Comparison of ENCODE assay signal across 24 cellular contexts in genomic region chr19:54333586-54334298, GRCh38. TPM values are rescaled to one million over a fixed set of nuclear protein-coding genes. Genes with fewer than 3 reads are reported as not detected.
"Had no signal": no experiment of that assay in that cellular context is flagged by ENCODE, and none has a peak within 500 bp of the region (broad histone marks: within the 10 kb centered on the region; RNA-seq: fewer than 3 reads in every experiment).

No MANE protein-coding gene starts in this region.

- H3K4me3 ChIP-seq: esophagus squamous epithelium, gastroesophageal sphincter, lung, right atrium auricular region, tibial artery, upper lobe of left lung, vagina had no signal

- ATAC-seq: gastroesophageal sphincter; left cardiac atrium; left ventricle myocardium superior; naive thymus-derived CD8-positive, alpha-beta T cell; stimulated activated naive CD8-positive, alpha-beta T cell treated with anti-CD3 and anti-CD28 coated beads, Interleukin-15, Interleukin-2, amounts not matched to agents 100 U/mL and 50 U/mL, for 24 hours had no signal

- H3K4me1 ChIP-seq: esophagus squamous epithelium, gastroesophageal sphincter, right atrium auricular region, tibial artery, upper lobe of left lung, vagina had no signal

- H3K36me3 ChIP-seq: esophagus squamous epithelium, gastroesophageal sphincter, neutrophil, right atrium auricular region, tibial artery, upper lobe of left lung, vagina had no signal

- H3K4me1 Mint-ChIP-seq: immature natural killer cell had no signal

- DNase-seq: effector memory CD4-positive, alpha-beta T cell; esophagus squamous epithelium; foreskin fibroblast; glutamatergic neuron; immature natural killer cell; kidney; left cardiac atrium; left ventricle myocardium superior; mesendoderm; naive thymus-derived CD8-positive, alpha-beta T cell; small intestine; stimulated activated CD4-positive, alpha-beta T cell treated with anti-CD3 and anti-CD28 coated beads, Interleukin-12 subunit alpha, Interleukin-12 subunit beta, amount 100 ng/mL, for 4 hours; stimulated activated naive CD8-positive, alpha-beta T cell treated with anti-CD3 and anti-CD28 coated beads, Interleukin-15, Interleukin-2, amounts not matched to agents 100 U/mL and 50 U/mL, for 24 hours; upper lobe of left lung had no signal

- H3K9me3 Mint-ChIP-seq: immature natural killer cell; naive thymus-derived CD8-positive, alpha-beta T cell had no signal

- H3K27ac ChIP-seq: epithelial cell of prostate, esophagus squamous epithelium, gastroesophageal sphincter, neutrophil, right atrium auricular region, tibial artery, upper lobe of left lung, vagina had no signal

- H3K27ac Mint-ChIP-seq: immature natural killer cell had no signal

- H3K9me3 ChIP-seq: esophagus squamous epithelium, gastroesophageal sphincter, neutrophil, right atrium auricular region, tibial artery, upper lobe of left lung, vagina had no signal

- H3K4me3 Mint-ChIP-seq: immature natural killer cell; naive thymus-derived CD8-positive, alpha-beta T cell had no signal

- H3K27me3 ChIP-seq: neutrophil, right atrium auricular region, upper lobe of left lung, vagina had no signal

- H3K36me3 Mint-ChIP-seq: immature natural killer cell; naive thymus-derived CD8-positive, alpha-beta T cell had no signal

RNA-seq across cellular contexts. Expression of gene LILRA4, which starts 5.2 kb away (rescaled TPM):
- total RNA-seq: gastroesophageal sphincter, left cardiac atrium, left ventricle myocardium superior, osteoblast, right atrium auricular region, temporal lobe, vagina had no signal
- polyA plus RNA-seq: naive thymus-derived CD8-positive, alpha-beta T cell; neural cell had no signal

RNA-seq across cellular contexts. Expression of gene LILRA5, which starts 20.8 kb away (rescaled TPM):
- total RNA-seq: naive thymus-derived CD8-positive, alpha-beta T cell; temporal lobe had no signal
- polyA plus RNA-seq: neural cell had no signal

RNA-seq across cellular contexts. Expression of gene LAIR1, which starts 31.0 kb away (rescaled TPM):
- polyA plus RNA-seq: neural cell had no signal

RNA-seq across cellular contexts. Expression of gene LILRB2, which starts 52.8 kb away (rescaled TPM):
- total RNA-seq: osteoblast had no signal
- polyA plus RNA-seq: naive thymus-derived CD8-positive, alpha-beta T cell; neural cell had no signal
